ENCODE assay signal across 18 cellular contexts in genomic region chr12:42593781-42594322, GRCh38.
"Had no signal": no experiment of that assay in that cellular context is flagged by ENCODE, and none has a peak within 500 bp of the region (broad histone marks: within the 10 kb centered on the region; RNA-seq: fewer than 3 reads in every experiment).

No MANE protein-coding gene starts in this region.

- H3K4me1 ChIP-seq: psoas muscle had no signal

- H3K27ac ChIP-seq: gastrocnemius medialis, heart right ventricle, left ventricle myocardium inferior, lower lobe of right lung, parathyroid adenoma, psoas muscle, sigmoid colon, skin epidermis had no signal

- H3K27ac Mint-ChIP-seq: memory B cell, mesothelial cell of epicardium, nephron progenitor cell had no signal

- H3K36me3 ChIP-seq: gastrocnemius medialis, heart right ventricle, left ventricle myocardium inferior, lower lobe of right lung, sigmoid colon had no signal

- ATAC-seq: esophagus mucosa, gastrocnemius medialis, heart right ventricle, lower lobe of right lung, psoas muscle had no signal

- H3K36me3 Mint-ChIP-seq: memory B cell, mesothelial cell of epicardium had no signal

- H3K9me3 Mint-ChIP-seq: memory B cell, mesothelial cell of epicardium had no signal

- H3K4me3 ChIP-seq: gastrocnemius medialis, heart right ventricle, left ventricle myocardium inferior, lower lobe of right lung, psoas muscle, sigmoid colon, skin epidermis had no signal

- DNase-seq: effector memory CD4-positive, alpha-beta T cell; gastrocnemius medialis; heart right ventricle; islet precursor cell; left ventricle myocardium inferior; lower lobe of right lung; nephron progenitor cell; psoas muscle; retina; sigmoid colon; stimulated activated CD4-positive, alpha-beta T cell treated with anti-CD3 and anti-CD28 coated beads, Interleukin-12 subunit alpha, Interleukin-12 subunit beta, amount 100 ng/mL, for 4 hours; stimulated activated naive CD4-positive, alpha-beta T cell treated with Interleukin-2 at 50 U/mL for 16 hours; trophoblast cell had no signal

- H3K4me3 Mint-ChIP-seq: memory B cell, mesothelial cell of epicardium, nephron progenitor cell had no signal

- H3K9me3 ChIP-seq: gastrocnemius medialis, heart right ventricle, left ventricle myocardium inferior, lower lobe of right lung, psoas muscle, sigmoid colon had no signal

- H3K27me3 ChIP-seq: gastrocnemius medialis, sigmoid colon had no signal
